In the genomic region with DNA sequence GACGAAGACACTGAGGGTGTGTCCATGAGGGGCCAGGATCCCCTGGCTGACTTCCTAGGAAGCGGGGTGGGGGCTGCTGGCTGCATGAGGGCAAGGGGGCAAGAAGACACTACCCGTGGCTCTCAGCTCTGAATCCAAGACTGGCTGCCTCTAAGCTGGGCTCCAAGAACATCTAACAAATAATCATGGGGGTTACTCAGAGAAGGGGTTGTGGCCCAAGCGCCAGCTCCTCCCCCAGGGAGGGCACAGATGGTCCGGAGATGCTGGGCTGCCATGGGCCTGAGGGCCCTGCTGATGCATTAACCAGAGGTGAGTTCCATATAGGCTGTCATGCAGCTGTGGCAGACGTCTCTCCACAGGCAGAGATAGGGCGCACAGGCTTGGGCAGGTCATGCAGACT, we compare ENCODE assay signal across 23 cellular contexts. TPM values are rescaled to one million over a fixed set of nuclear protein-coding genes. Genes with fewer than 3 reads are reported as not detected.
DNase-seq lines count a peak whose midpoint lies in the region; ATAC-seq, FAIRE-seq and TF ChIP-seq lines count a peak whose summit lies in the region.
"Had no signal": no experiment of that assay in that cellular context is flagged by ENCODE, and none has a peak within 500 bp of the region (broad histone marks: within the 10 kb centered on the region; RNA-seq: fewer than 3 reads in every experiment).

No MANE protein-coding gene starts in this region.

- H3K4me3 Mint-ChIP-seq in chondrocyte (ENCODE audit: unreplicated experiment), result no peak overlapping the region
- H3K4me3 Mint-ChIP-seq: CD4-positive, alpha-beta memory T cell; H9 had no signal

- ATAC-seq in GM19395 (IDR thresholded peaks at IDR 0.05; ENCODE audit: unreplicated experiment) (no peak), HG03439 (IDR thresholded peaks at IDR 0.05; ENCODE audit: unreplicated experiment) (no peak)
- ATAC-seq: HCT116 had no signal

- no peaks in the 10 kb centered on the region for H4K20me1 ChIP-seq in Karpas-422 (ENCODE audit: insufficient read depth, low read depth, low read length)

- no peak for TF ChIP-seq CTCF in chondrocyte (IDR thresholded peaks at IDR 0.05)
- TF ChIP-seq CTCF in kidney (IDR thresholded peaks at IDR 0.05; ENCODE audit: borderline replicate concordance, extremely low read depth, insufficient read depth), result no peak

- peaks cover 36% of the 10 kb centered on the region for H3K27me3 Mint-ChIP-seq in chondrocyte (ENCODE audit: low read depth)

- H3K27ac ChIP-seq in kidney (ENCODE audit: low read depth in 2 of 2, low read length in 2 of 2) (no peak overlapping the region), Karpas-422 (ENCODE audit: low read length) (no peak overlapping the region)
- H3K27ac ChIP-seq: GM23248 had no signal

- no peaks in the 10 kb centered on the region for H3K36me3 Mint-ChIP-seq in chondrocyte (ENCODE audit: low read depth)
- H3K36me3 Mint-ChIP-seq: CD4-positive, alpha-beta memory T cell had no signal

- H3K4me1 Mint-ChIP-seq in chondrocyte (ENCODE audit: low read depth), result peaks cover 9% of the 10 kb centered on the region
- H3K4me1 Mint-ChIP-seq: CD4-positive, alpha-beta memory T cell had no signal

- H3K4me1 ChIP-seq in kidney (ENCODE audit: control insufficient read depth in 1 of 2, insufficient read depth in 1 of 2, low read depth in 1 of 2, low read length in 2 of 2) (no peaks in the 10 kb centered on the region), Karpas-422 (ENCODE audit: low read length) (peaks cover 8% of the 10 kb centered on the region)

- H3K9me2 ChIP-seq in Karpas-422 (replicated peaks; ENCODE audit: insufficient read depth, low read length), result no peaks in the 10 kb centered on the region

- intact Hi-C loops in kidney (cut with DNase I), result no loop called here
- intact Hi-C loops in posterior vena cava (cut with DNase I), result no loop called here

- H2AFZ ChIP-seq in Karpas-422 (ENCODE audit: low read length), result no peak overlapping the region
- H2AFZ ChIP-seq: GM23248 had no signal

- H3K36me3 ChIP-seq in kidney (ENCODE audit: control insufficient read depth in 1 of 2, insufficient read depth in 2 of 2, low read length in 2 of 2) (no peaks in the 10 kb centered on the region), Karpas-422 (ENCODE audit: insufficient read depth, low read length) (no peaks in the 10 kb centered on the region)

- no peak for FAIRE-seq in kidney (lab: Jason Lieb, UNC)
- FAIRE-seq: GM12891, H1 had no signal

- H3K79me2 ChIP-seq in Karpas-422 (ENCODE audit: low read length), result no peaks in the 10 kb centered on the region

- H3K9me3 Mint-ChIP-seq in chondrocyte (ENCODE audit: low read depth), result no peaks in the 10 kb centered on the region
- H3K9me3 Mint-ChIP-seq: CD4-positive, alpha-beta memory T cell; H9 had no signal

- peak; percentile 38 for DNase-seq in chondrocyte (ENCODE audit: low spot score)
- DNase-seq in kidney, result peak; percentile 39
- DNase-seq in posterior vena cava (ENCODE audit: low spot score), result peak; percentile 60
- no peak for DNase-seq in Karpas-422
- DNase-seq: C1 segment of cervical spinal cord; Calu3; CD4-positive, alpha-beta memory T cell; COR-L47; DMS53; DMS79 treated with DMSO at 0.1 percent for 48 hours; GF-D8; GM23248; H9 had no signal

- H3K9me3 ChIP-seq in kidney (ENCODE audit: control insufficient read depth in 1 of 2, low read length in 2 of 2), result no peaks in the 10 kb centered on the region
- H3K9me3 ChIP-seq in Karpas-422 (ENCODE audit: low read length), result no peaks in the 10 kb centered on the region

- H3K9ac ChIP-seq in kidney (ENCODE audit: low read length in 2 of 2) (no peak overlapping the region), Karpas-422 (ENCODE audit: low read length) (no peak overlapping the region)
- H3K9ac ChIP-seq: GM23248 had no signal

- H3K27me3 ChIP-seq in Karpas-422 (ENCODE audit: low read length), result no peaks in the 10 kb centered on the region

- H3K4me2 ChIP-seq in Karpas-422 (ENCODE audit: low read depth, low read length, poor library complexity, severe bottlenecking), result no peak overlapping the region

- no peak overlapping the region for H3K27ac Mint-ChIP-seq in chondrocyte (ENCODE audit: unreplicated experiment)
- H3K27ac Mint-ChIP-seq: CD4-positive, alpha-beta memory T cell; H9 had no signal

- H3K4me3 ChIP-seq in kidney (ENCODE audit: low read length in 2 of 2), result no peak overlapping the region
- no peak overlapping the region for H3K4me3 ChIP-seq in Karpas-422 (ENCODE audit: low read length)
- H3K4me3 ChIP-seq: GM23248 had no signal

RNA-seq across cellular contexts. Expression of a gene that starts 14.3 kb away (rescaled TPM):
- total RNA-seq in chondrocyte (not detected in 3 replicates), kidney (0.13 TPM), posterior vena cava (under 1 TPM; 0.23 to 0.29 TPM)
- polyA plus RNA-seq in kidney (ENCODE audit: insufficient read depth, low read depth, low replicate concordance), result 0.47 TPM
- total RNA-seq in Karpas-422 (2014; rRNA removed; shearing (Covaris generic); ENCODE audit: low replicate concordance), result not detected in 2 replicates
- total RNA-seq: A172; A673; Calu3; CD4-positive, alpha-beta memory T cell; Daoy; G401; GM23248 had no signal
- polyA plus RNA-seq: BJ; CD4-positive, alpha-beta memory T cell; GM23248 had no signal
